Comparison of ENCODE assay signal across 8 cellular contexts in the genomic region with DNA sequence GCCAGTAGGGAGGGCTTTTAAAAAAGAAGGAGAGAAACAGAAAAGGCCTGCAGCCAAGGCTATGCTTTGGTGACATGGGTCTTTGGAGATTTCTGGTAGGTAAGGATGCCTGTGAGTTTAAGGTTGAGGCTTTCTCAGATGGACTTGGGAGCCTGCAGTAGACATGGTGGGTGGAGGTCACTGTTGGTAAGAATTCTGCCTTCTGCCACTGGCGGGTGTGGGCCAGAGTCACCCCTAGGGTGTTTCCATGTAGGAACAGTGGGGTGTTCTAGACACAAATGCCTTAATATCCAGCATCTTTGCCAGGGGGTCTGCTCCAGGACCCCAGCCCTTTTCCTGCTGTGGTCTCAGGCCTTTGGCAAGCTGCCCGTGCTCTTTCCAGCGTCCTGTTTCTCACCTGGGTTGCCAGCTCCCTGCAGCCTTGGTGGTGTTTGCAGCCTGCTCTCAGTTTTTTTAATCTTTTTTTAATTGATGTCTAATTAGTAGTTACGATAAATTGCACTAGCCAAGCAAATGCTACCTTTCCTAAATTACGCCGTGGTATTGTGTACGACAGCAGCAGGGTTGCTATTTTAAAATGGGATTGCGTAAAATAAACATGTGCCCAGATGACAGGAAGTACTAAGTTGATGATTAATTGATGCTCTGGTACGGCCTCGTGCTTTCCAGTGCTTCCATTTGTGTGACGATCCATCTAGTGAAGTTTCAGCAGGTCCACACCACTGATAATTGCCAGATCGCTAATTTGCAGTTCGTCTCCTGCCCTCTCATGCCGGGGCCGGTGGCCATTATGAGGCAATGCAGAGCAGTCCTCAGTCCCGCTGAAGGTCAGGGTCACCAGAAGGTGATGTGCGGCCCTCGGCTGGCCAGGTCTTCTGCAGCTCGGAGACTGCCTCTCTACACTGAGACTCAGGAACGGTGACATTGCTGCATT. TPM values are rescaled to one million over a fixed set of nuclear protein-coding genes. Genes with fewer than 3 reads are reported as not detected.
DNase-seq lines count a peak whose midpoint lies in the region; ATAC-seq and TF ChIP-seq lines count a peak whose summit lies in the region.

No MANE protein-coding gene starts in this region.

- peaks cover 10% of the 10 kb centered on the region for H3K79me2 ChIP-seq in fibroblast of lung (ENCODE audit: control insufficient read depth, insufficient read depth, low read length)

- H4K20me1 ChIP-seq in fibroblast of lung (ENCODE audit: control insufficient read depth, extremely low read depth, insufficient read depth, low read length): no peaks in the 10 kb centered on the region

- peaks cover 5% of the 10 kb centered on the region for H3K36me3 ChIP-seq in fibroblast of lung (ENCODE audit: control insufficient read depth, insufficient read depth, low read length)
- H3K36me3 ChIP-seq in gastrocnemius medialis: no peaks in the 10 kb centered on the region

- no peaks in the 10 kb centered on the region for H3K27me3 Mint-ChIP-seq in stimulated activated naive CD8-positive, alpha-beta T cell treated with anti-CD3 and anti-CD28 coated beads, Interleukin-15, amount 100 ng/mL, for 72 hours

- H3K4me2 ChIP-seq in fibroblast of lung (ENCODE audit: extremely low read depth, insufficient read depth, low read length): peak overlapping the region; percentile 11

- no peak overlapping the region for H3K27ac Mint-ChIP-seq in stimulated activated naive CD8-positive, alpha-beta T cell treated with anti-CD3 and anti-CD28 coated beads, Interleukin-15, amount 100 ng/mL, for 72 hours

- in situ Hi-C loops in gastrocnemius medialis (cut with MboI; ENCODE audit: low sequenced_read_pairs in 4 of 4): loop anchor here in 3 of 4 donors (5.0 to 25.0 kb wide), 2 partner anchors 57 to 222 kb away; no protein-coding TSS in a partner anchor

- H3K9me3 Mint-ChIP-seq in stimulated activated naive CD8-positive, alpha-beta T cell treated with anti-CD3 and anti-CD28 coated beads, Interleukin-15, amount 100 ng/mL, for 72 hours: no peaks in the 10 kb centered on the region

- intact Hi-C loops in gastrocnemius medialis (cut with DNase I; ENCODE audit: low total_unique reads): loop anchor here (5.0 kb wide), 1 partner anchor 57 kb away; no protein-coding TSS in a partner anchor

- no peak overlapping the region for H3K9ac ChIP-seq in fibroblast of lung (ENCODE audit: insufficient read depth, low read length)

- no peaks in the 10 kb centered on the region for H3K27me3 ChIP-seq in fibroblast of lung (ENCODE audit: control insufficient read depth, insufficient read depth, low read length)
- H3K27me3 ChIP-seq in gastrocnemius medialis: no peaks in the 10 kb centered on the region
- no peaks in the 10 kb centered on the region for H3K27me3 ChIP-seq in foreskin keratinocyte

- H3K4me1 ChIP-seq in fibroblast of lung (ENCODE audit: control insufficient read depth, extremely low read depth, insufficient read depth, low read length): peaks cover 23% of the 10 kb centered on the region
- peaks cover 42 to 54% of the 10 kb centered on the region in 2 donors for H3K4me1 ChIP-seq in gastrocnemius medialis
- H3K4me1 ChIP-seq in foreskin keratinocyte: peaks cover 3% of the 10 kb centered on the region

- H3K27ac ChIP-seq in fibroblast of lung (ENCODE audit: insufficient read depth, low read length) (no peak overlapping the region), gastrocnemius medialis (peak overlapping the region; percentile 79 to 88 (median 87)), foreskin keratinocyte (no peak overlapping the region)

- peak; percentile 76 for DNase-seq in H4 (ENCODE audit: low spot score)
- peak; percentile 20 for DNase-seq in NCI-H82 treated with DMSO at 0.1 percent for 48 hours (lab: John Stamatoyannopoulos, UW; ENCODE audit: unreplicated experiment)
- DNase-seq in fibroblast of lung (ENCODE audit: low read depth in 2 of 2): peak; percentile 75 to 83
- DNase-seq in gastrocnemius medialis: peak; percentile 70 to 75
- DNase-seq in RPMI8226: no peak
- no peak for DNase-seq in foreskin keratinocyte
- no peak for DNase-seq in stimulated activated naive CD8-positive, alpha-beta T cell treated with anti-CD3 and anti-CD28 coated beads, Interleukin-15, amount 100 ng/mL, for 72 hours

- no peaks in the 10 kb centered on the region for H3K9me3 ChIP-seq in fibroblast of lung (ENCODE audit: control insufficient read depth, insufficient read depth, low read depth, low read length)
- no peaks in the 10 kb centered on the region for H3K9me3 ChIP-seq in gastrocnemius medialis

- peaks cover 25% of the 10 kb centered on the region for H3K4me1 Mint-ChIP-seq in stimulated activated naive CD8-positive, alpha-beta T cell treated with anti-CD3 and anti-CD28 coated beads, Interleukin-15, amount 100 ng/mL, for 72 hours

- H2AFZ ChIP-seq in fibroblast of lung (ENCODE audit: low read length): no peak overlapping the region

- no peak overlapping the region for H3K4me3 Mint-ChIP-seq in stimulated activated naive CD8-positive, alpha-beta T cell treated with anti-CD3 and anti-CD28 coated beads, Interleukin-15, amount 100 ng/mL, for 72 hours

- ATAC-seq in gastrocnemius medialis (peak; percentile 98 to 99), foreskin keratinocyte (no peak), HG03460 (IDR thresholded peaks at IDR 0.05; ENCODE audit: unreplicated experiment) (no peak)
- no peak for ATAC-seq in stimulated activated naive CD8-positive, alpha-beta T cell treated with anti-CD3 and anti-CD28 coated beads, Interleukin-15, amount 100 ng/mL, for 72 hours

- H3K4me3 ChIP-seq in fibroblast of lung (replicated peaks in 1 of 4; ENCODE audit: control extremely low read depth in 1 of 4, insufficient read depth in 1 of 4, low read depth in 3 of 4, low read length in 4 of 4) (no peak overlapping the region), gastrocnemius medialis (peak overlapping the region in 2 of 4 donors; percentile 6 to 38)

- TF ChIP-seq POLR2A in gastrocnemius medialis (IDR thresholded peaks at IDR 0.05): peak in 1 of 2 donors; percentile 29

- TF ChIP-seq CTCF in fibroblast of lung (conservative IDR thresholded peaks at IDR 0.05 in 1 of 2, IDR thresholded peaks at IDR 0.05 in 1 of 2; ENCODE audit: low read depth in 1 of 2, low read length in 2 of 2): no peak
- TF ChIP-seq CTCF in gastrocnemius medialis (IDR thresholded peaks at IDR 0.05 in 4 of 5, conservative IDR thresholded peaks at IDR 0.05 in 1 of 5): no peak
- no peak for TF ChIP-seq CTCF in foreskin keratinocyte (conservative IDR thresholded peaks at IDR 0.05)

RNA-seq across cellular contexts. Expression of gene NPAS1, which starts 35.3 kb away (rescaled TPM):
- total RNA-seq in H4 (2014; rRNA removed; shearing (Covaris generic)): 0.29 TPM in 1 of 2 replicates, not detected in the other
- 0.26 and 0.33 TPM in 2 replicates for total RNA-seq in fibroblast of lung
- polyA plus RNA-seq in fibroblast of lung: 0.22 and 0.34 TPM in 2 replicates
- polyA plus RNA-seq in fibroblast of lung (2012): 0.84 and 0.88 TPM in 2 replicates
- 0.44 and 0.71 TPM in 2 replicates for polyA minus RNA-seq in fibroblast of lung (ENCODE audit: low replicate concordance)
- 1 to 10 TPM in 1 of 4 donors, under 1 TPM in 1, not detected in 2; 0.61 to 1.1 TPM for total RNA-seq in gastrocnemius medialis
- total RNA-seq in foreskin keratinocyte: 0.35 and 0.44 TPM in 2 replicates
- polyA plus RNA-seq in foreskin keratinocyte: 0.49 and 0.68 TPM in 2 replicates

Comparison
In these comparisons a context has a peak if more than half of its experiments do, and no peak if none do; other contexts are left out.
1. DNase-seq: peak in H4 (single experiment), NCI-H82 treated with DMSO at 0.1 percent for 48 hours (single experiment), fibroblast of lung (2 of 2) and gastrocnemius medialis (2 of 2); none in RPMI8226 (single experiment), foreskin keratinocyte (0 of 2) and stimulated activated naive CD8-positive, alpha-beta T cell treated with anti-CD3 and anti-CD28 coated beads, Interleukin-15, amount 100 ng/mL, for 72 hours (0 of 2).
2. H3K27ac ChIP-seq: peak in gastrocnemius medialis (4 of 4); none in fibroblast of lung (single experiment) and foreskin keratinocyte (single experiment).
3. ATAC-seq: peak in gastrocnemius medialis (2 of 2); none in foreskin keratinocyte (single experiment), stimulated activated naive CD8-positive, alpha-beta T cell treated with anti-CD3 and anti-CD28 coated beads, Interleukin-15, amount 100 ng/mL, for 72 hours (single experiment) and HG03460 (single experiment).